Comparison of ENCODE assay signal across 1 cellular context in the genomic region with DNA sequence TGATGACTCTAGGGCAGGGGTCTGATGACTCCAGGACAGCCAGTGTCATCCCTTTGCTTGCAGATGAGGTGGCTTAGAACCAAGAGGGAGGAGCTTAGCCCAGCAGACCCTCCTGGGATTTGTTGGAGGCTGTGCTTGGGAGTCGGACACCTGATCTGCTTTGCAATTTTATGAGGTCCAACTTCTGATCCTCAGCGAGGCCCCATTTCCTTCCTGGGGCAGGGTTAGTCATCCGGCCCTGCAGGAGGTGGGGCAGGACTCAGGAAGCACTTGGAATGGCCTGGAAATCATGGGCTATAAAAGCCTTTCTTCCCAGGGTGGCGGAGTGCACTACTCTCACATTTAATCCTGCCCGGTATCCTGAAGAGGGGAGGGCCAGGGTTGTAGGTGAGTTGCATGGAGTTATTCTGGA.
A peak's percentile ranks its signal among the peaks of the same experiment; 100 is the strongest.
TF ChIP-seq lines count a peak whose summit lies in the region.

No MANE protein-coding gene starts in this region.

TF ChIP-seq in HepG2, 621 proteins besides CTCF, POLR2A, EP300 and RAD21 (continued from another document):
- TF ChIP-seq ZBTB38 (CRISPR knock-in tag; IDR thresholded peaks at IDR 0.05) (peak; percentile 51; the same call in 1 of the 2 replicates), GFI1 (CRISPR knock-in tag; IDR thresholded peaks at IDR 0.05; ENCODE audit: borderline replicate concordance) (no peak), FOSL2 (CRISPR knock-in tag; IDR thresholded peaks at IDR 0.05) (peak; percentile 50), IKZF4 (CRISPR knock-in tag; IDR thresholded peaks at IDR 0.05; ENCODE audit: borderline replicate concordance, low read depth, not compliant biosample characterization) (no peak), ETV5 (CRISPR knock-in tag; IDR thresholded peaks at IDR 0.05; ENCODE audit: borderline replicate concordance) (peak; percentile 77; the same call in 1 of the 2 replicates), GABPA (IDR thresholded peaks at IDR 0.05; ENCODE audit: low read depth, low read length) (no peak), GABPA (CRISPR knock-in tag; IDR thresholded peaks at IDR 0.05; ENCODE audit: low read depth) (0 out of 2 replicates have a peak, but pooled peaks have one; percentile 16)
- TF ChIP-seq, protein P1, sequence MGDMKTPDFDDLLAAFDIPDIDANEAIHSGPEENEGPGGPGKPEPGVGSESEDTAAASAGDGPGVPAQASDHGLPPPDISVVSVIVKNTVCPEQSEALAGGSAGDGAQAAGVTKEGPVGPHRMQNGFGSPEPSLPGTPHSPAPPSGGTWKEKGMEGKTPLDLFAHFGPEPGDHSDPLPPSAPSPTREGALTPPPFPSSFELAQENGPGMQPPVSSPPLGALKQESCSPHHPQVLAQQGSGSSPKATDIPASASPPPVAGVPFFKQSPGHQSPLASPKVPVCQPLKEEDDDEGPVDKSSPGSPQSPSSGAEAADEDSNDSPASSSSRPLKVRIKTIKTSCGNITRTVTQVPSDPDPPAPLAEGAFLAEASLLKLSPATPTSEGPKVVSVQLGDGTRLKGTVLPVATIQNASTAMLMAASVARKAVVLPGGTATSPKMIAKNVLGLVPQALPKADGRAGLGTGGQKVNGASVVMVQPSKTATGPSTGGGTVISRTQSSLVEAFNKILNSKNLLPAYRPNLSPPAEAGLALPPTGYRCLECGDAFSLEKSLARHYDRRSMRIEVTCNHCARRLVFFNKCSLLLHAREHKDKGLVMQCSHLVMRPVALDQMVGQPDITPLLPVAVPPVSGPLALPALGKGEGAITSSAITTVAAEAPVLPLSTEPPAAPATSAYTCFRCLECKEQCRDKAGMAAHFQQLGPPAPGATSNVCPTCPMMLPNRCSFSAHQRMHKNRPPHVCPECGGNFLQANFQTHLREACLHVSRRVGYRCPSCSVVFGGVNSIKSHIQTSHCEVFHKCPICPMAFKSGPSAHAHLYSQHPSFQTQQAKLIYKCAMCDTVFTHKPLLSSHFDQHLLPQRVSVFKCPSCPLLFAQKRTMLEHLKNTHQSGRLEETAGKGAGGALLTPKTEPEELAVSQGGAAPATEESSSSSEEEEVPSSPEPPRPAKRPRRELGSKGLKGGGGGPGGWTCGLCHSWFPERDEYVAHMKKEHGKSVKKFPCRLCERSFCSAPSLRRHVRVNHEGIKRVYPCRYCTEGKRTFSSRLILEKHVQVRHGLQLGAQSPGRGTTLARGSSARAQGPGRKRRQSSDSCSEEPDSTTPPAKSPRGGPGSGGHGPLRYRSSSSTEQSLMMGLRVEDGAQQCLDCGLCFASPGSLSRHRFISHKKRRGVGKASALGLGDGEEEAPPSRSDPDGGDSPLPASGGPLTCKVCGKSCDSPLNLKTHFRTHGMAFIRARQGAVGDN (CRISPR knock-in tag; IDR thresholded peaks at IDR 0.05): peak; percentile 46
- TF ChIP-seq, protein P2, sequence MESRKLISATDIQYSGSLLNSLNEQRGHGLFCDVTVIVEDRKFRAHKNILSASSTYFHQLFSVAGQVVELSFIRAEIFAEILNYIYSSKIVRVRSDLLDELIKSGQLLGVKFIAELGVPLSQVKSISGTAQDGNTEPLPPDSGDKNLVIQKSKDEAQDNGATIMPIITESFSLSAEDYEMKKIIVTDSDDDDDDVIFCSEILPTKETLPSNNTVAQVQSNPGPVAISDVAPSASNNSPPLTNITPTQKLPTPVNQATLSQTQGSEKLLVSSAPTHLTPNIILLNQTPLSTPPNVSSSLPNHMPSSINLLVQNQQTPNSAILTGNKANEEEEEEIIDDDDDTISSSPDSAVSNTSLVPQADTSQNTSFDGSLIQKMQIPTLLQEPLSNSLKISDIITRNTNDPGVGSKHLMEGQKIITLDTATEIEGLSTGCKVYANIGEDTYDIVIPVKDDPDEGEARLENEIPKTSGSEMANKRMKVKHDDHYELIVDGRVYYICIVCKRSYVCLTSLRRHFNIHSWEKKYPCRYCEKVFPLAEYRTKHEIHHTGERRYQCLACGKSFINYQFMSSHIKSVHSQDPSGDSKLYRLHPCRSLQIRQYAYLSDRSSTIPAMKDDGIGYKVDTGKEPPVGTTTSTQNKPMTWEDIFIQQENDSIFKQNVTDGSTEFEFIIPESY (CRISPR knock-in tag; IDR thresholded peaks at IDR 0.05): 0 out of 2 replicates have a peak, but pooled peaks have one; percentile 32
